Comparison of ENCODE assay signal across 24 cellular contexts in the genomic region with DNA sequence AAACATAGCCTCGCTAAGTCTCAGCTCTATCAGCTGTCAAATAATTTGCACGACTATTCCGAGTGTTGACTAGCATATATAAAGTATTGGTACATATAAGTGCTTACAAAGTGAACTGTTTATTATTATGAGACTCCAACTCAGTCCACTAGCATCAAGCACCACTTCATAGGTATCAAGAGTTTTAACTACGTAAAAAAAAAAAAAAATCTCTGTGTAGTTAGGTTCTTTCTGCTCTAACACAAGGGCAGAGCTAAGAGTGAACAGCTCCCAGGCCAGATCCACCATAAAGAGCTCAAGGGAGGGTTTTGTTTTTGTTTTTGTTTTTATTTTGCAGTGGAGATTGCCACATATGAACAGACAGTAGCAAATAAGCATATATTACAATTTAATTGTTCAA.
"Had no signal": no experiment of that assay in that cellular context is flagged by ENCODE, and none has a peak within 500 bp of the region (broad histone marks: within the 10 kb centered on the region; RNA-seq: fewer than 3 reads in every experiment).

No MANE protein-coding gene starts in this region.

- H3K27me3 ChIP-seq: right lobe of liver, testis, tibial nerve, upper lobe of left lung had no signal

- H3K4me3 ChIP-seq: coronary artery, mucosa of descending colon, right lobe of liver, testis, tibial nerve, upper lobe of left lung had no signal

- H3K9me3 ChIP-seq: mucosa of descending colon, right lobe of liver, testis, tibial nerve, upper lobe of left lung had no signal

- H2AFZ ChIP-seq: parathyroid adenoma had no signal

- H3K79me2 ChIP-seq: parathyroid adenoma had no signal

- H3K9ac ChIP-seq: parathyroid adenoma had no signal

- H3K36me3 ChIP-seq: right lobe of liver, tibial nerve, upper lobe of left lung had no signal

- DNase-seq: dermis blood vessel endothelial cell; effector memory CD8-positive, alpha-beta T cell; hypothalamus; immature natural killer cell; islet precursor cell; kidney glomerular epithelial cell; left colon; left ventricle myocardium superior; mesenchymal stem cell; mucosa of descending colon; naive B cell; right lobe of liver; small intestine; stimulated activated CD4-positive, alpha-beta T cell treated with anti-CD3 and anti-CD28 coated beads, Interleukin-15, amount 100 ng/mL, for 24 hours; stimulated activated CD4-positive, alpha-beta T cell treated with anti-CD3 and anti-CD28 coated beads, Interleukin-2, amount 100 ng/mL, for 48 hours; stimulated activated CD8-positive, alpha-beta memory T cell treated with anti-CD3 and anti-CD28 coated beads, Interleukin-4, amount 100 ng/mL, for 48 hours; stimulated activated naive CD4-positive, alpha-beta T cell; stimulated activated naive CD8-positive, alpha-beta T cell treated with anti-CD3 and anti-CD28 coated beads, Interleukin-15, amount 100 ng/mL, for 72 hours; testis; upper lobe of left lung had no signal

- H3K27ac ChIP-seq: coronary artery, parathyroid adenoma, right lobe of liver, testis, tibial nerve, upper lobe of left lung had no signal

- ATAC-seq: effector memory CD8-positive, alpha-beta T cell; left colon; left ventricle myocardium superior; mucosa of descending colon; natural killer cell treated with Interleukin-12 subunit alpha and Interleukin-12 subunit beta and Interleukin-15 and Interleukin-18, amount 100 ng/mL, for 72 hours; right lobe of liver; stimulated activated naive CD8-positive, alpha-beta T cell treated with anti-CD3 and anti-CD28 coated beads, Interleukin-15, amount 100 ng/mL, for 72 hours had no signal

- H3K4me1 ChIP-seq: parathyroid adenoma, testis had no signal
